In genomic region chr5:79256563-79256962, GRCh38 we compare ENCODE assay signal across 20 cellular contexts. TPM values are rescaled to one million over a fixed set of nuclear protein-coding genes. Genes with fewer than 3 reads are reported as not detected.
DNase-seq lines count a peak whose midpoint lies in the region; ATAC-seq, FAIRE-seq and TF ChIP-seq lines count a peak whose summit lies in the region.
"Had no signal": no experiment of that assay in that cellular context is flagged by ENCODE, and none has a peak within 500 bp of the region (broad histone marks: within the 10 kb centered on the region; RNA-seq: fewer than 3 reads in every experiment).

No MANE protein-coding gene starts in this region.

- DNase-seq in DMS53 (lab: John Stamatoyannopoulos, UW): peak; percentile 27
- DNase-seq in DMS53 treated with DMSO at 0.1 percent for 48 hours (lab: John Stamatoyannopoulos, UW; ENCODE audit: unreplicated experiment): no peak
- DNase-seq in ELF-1 (ENCODE audit: low read depth, low spot score): peak; percentile 28
- no peak for DNase-seq in astrocyte (ENCODE audit: low read depth)
- DNase-seq in neuronal stem cell (ENCODE audit: low spot score): no peak
- DNase-seq in CD4-positive, alpha-beta memory T cell: no peak
- DNase-seq in anterior cingulate cortex (lab: John Stamatoyannopoulos, UW): no peak
- DNase-seq: 8988T; CD8-positive, alpha-beta T cell; KG1; NCI-H1105 treated with DMSO at 0.1 percent for 48 hours; NCI-H1694 treated with DMSO at 0.1 percent for 48 hours; NCI-H2107; NCI-H446 treated with DMSO at 0.1 percent for 48 hours; NCI-H526 treated with DMSO at 0.1 percent for 48 hours; T-cell had no signal

- H3K9me3 ChIP-seq in astrocyte (ENCODE audit: insufficient read depth, low read depth, low read length) (no peaks in the 10 kb centered on the region), neuronal stem cell (replicated peaks in 1 of 2; ENCODE audit: control insufficient read depth in 2 of 2, insufficient read depth in 1 of 2, low read depth in 1 of 2, low read length in 2 of 2) (no peaks in the 10 kb centered on the region)
- H3K9me3 ChIP-seq in CD4-positive, alpha-beta memory T cell (ENCODE audit: control insufficient read depth in 1 of 2, low read length in 2 of 2): no peaks in the 10 kb centered on the region
- H3K9me3 ChIP-seq: HAP-1 had no signal

- H3K4me2 ChIP-seq in astrocyte (ENCODE audit: low read length) (no peak overlapping the region), neuronal stem cell (ENCODE audit: insufficient read depth, low read length, poor library complexity, severe bottlenecking) (no peak overlapping the region)
- H3K4me2 ChIP-seq: BLaER1 treated with 17β-estradiol and CSF1 and Interleukin-3, amounts not matched to agents 10 nM and 100 nM had no signal

- H3K79me1 ChIP-seq in neuronal stem cell (ENCODE audit: low read depth, low read length): peaks cover 11% of the 10 kb centered on the region

- peak overlapping the region; percentile 41 for H3K27ac Mint-ChIP-seq in astrocyte (ENCODE audit: unreplicated experiment)
- H3K27ac Mint-ChIP-seq in CD4-positive, alpha-beta memory T cell: peak overlapping the region in 3 of 7 donors; percentile 28 to 58 (median 50)
- H3K27ac Mint-ChIP-seq: CD8-positive, alpha-beta T cell; T-cell had no signal

- no peaks in the 10 kb centered on the region for H3K27me3 ChIP-seq in astrocyte (ENCODE audit: insufficient read depth, low read length)
- no peaks in the 10 kb centered on the region for H3K27me3 ChIP-seq in neuronal stem cell (ENCODE audit: control insufficient read depth in 3 of 3, insufficient read depth in 3 of 3, low read depth in 1 of 3, low read length in 3 of 3)
- no peaks in the 10 kb centered on the region for H3K27me3 ChIP-seq in CD4-positive, alpha-beta memory T cell (ENCODE audit: insufficient read depth, low read length)
- H3K27me3 ChIP-seq: BLaER1 treated with 17β-estradiol and CSF1 and Interleukin-3, amounts not matched to agents 10 nM and 100 nM had no signal

- H3K4me3 Mint-ChIP-seq in astrocyte (ENCODE audit: unreplicated experiment): no peak overlapping the region
- peak overlapping the region in 2 of 8 donors; percentile 6 to 11 for H3K4me3 Mint-ChIP-seq in CD4-positive, alpha-beta memory T cell
- H3K4me3 Mint-ChIP-seq: CD8-positive, alpha-beta T cell had no signal

- no peak overlapping the region for H4K91ac ChIP-seq in neuronal stem cell (ENCODE audit: low read depth, low read length, poor library complexity)

- no peaks in the 10 kb centered on the region for H3K36me3 ChIP-seq in astrocyte (ENCODE audit: insufficient read depth, low read length)
- no peaks in the 10 kb centered on the region for H3K36me3 ChIP-seq in neuronal stem cell (replicated peaks in 1 of 2; ENCODE audit: control insufficient read depth in 2 of 2, insufficient read depth in 2 of 2, low read length in 2 of 2)
- no peaks in the 10 kb centered on the region for H3K36me3 ChIP-seq in CD4-positive, alpha-beta memory T cell (ENCODE audit: insufficient read depth, low read length)
- H3K36me3 ChIP-seq: HAP-1 had no signal

- H2BK120ac ChIP-seq in neuronal stem cell (ENCODE audit: low read depth, low read length): no peak overlapping the region

- H3K4me1 Mint-ChIP-seq in astrocyte (ENCODE audit: low read depth, unreplicated experiment): peaks cover 12% of the 10 kb centered on the region
- H3K4me1 Mint-ChIP-seq in CD4-positive, alpha-beta memory T cell: peaks cover 34 to 67% (median 41%) of the 10 kb centered on the region in 4 donors

- POLR2A ChIA-PET in CD4-positive, alpha-beta memory T cell (lab: Charles Lee; ENCODE audit: partially characterized antibody): interaction anchor here (1.8 kb wide), 1 partner anchor 20 kb away, joined by 10 read pairs; the partner anchor contains the start of gene JMY

- CTCF ChIA-PET in CD4-positive, alpha-beta memory T cell (lab: Charles Lee; ENCODE audit: partially characterized antibody): no interaction called here

- H2AFZ ChIP-seq in astrocyte (ENCODE audit: low read depth, low read length) (no peak overlapping the region), neuronal stem cell (ENCODE audit: low read length) (no peak overlapping the region)

- H3K27ac ChIP-seq in astrocyte (ENCODE audit: low read depth, low read length) (no peak overlapping the region), neuronal stem cell (replicated peaks; ENCODE audit: low read length) (no peak overlapping the region)
- no peak overlapping the region for H3K27ac ChIP-seq in CD4-positive, alpha-beta memory T cell (ENCODE audit: low read depth, low read length)
- H3K27ac ChIP-seq: BLaER1 treated with 17β-estradiol and CSF1 and Interleukin-3, amounts not matched to agents 10 nM and 100 nM had no signal

- H3K23ac ChIP-seq in neuronal stem cell (ENCODE audit: low read depth, low read length, poor library complexity): peak overlapping the region; percentile 13

- ATAC-seq in GM19467 (IDR thresholded peaks at IDR 0.05; ENCODE audit: unreplicated experiment): no peak
- ATAC-seq: T-cell had no signal

- WGBS in neuronal stem cell (ENCODE audit: extremely low coverage in 2 of 2, insufficient read length in 2 of 2, insufficient replicate concordance in 1 of 2), 2 donors: no CpG with 5 or more reads among the region's 4 CpGs

- no peak overlapping the region for H3K14ac ChIP-seq in neuronal stem cell (ENCODE audit: low read length)

- TF ChIP-seq CTCF in astrocyte (IDR thresholded peaks at IDR 0.05; ENCODE audit: insufficient read depth, low read depth, low read length): no peak

- no peak overlapping the region for H2AK5ac ChIP-seq in neuronal stem cell (ENCODE audit: low read depth, low read length)

- H3K9ac ChIP-seq in astrocyte (ENCODE audit: low read length) (no peak overlapping the region), neuronal stem cell (ENCODE audit: low read depth, low read length, poor library complexity) (no peak overlapping the region)
- H3K9ac ChIP-seq: BLaER1 treated with 17β-estradiol and CSF1 and Interleukin-3, amounts not matched to agents 10 nM and 100 nM had no signal

- no peaks in the 10 kb centered on the region for H3K4me1 ChIP-seq in astrocyte (ENCODE audit: insufficient read depth, low read length)
- H3K4me1 ChIP-seq in neuronal stem cell (ENCODE audit: control insufficient read depth in 2 of 2, insufficient read depth in 1 of 2, low read depth in 1 of 2, low read length in 2 of 2): peaks cover 0 to 2% of the 10 kb centered on the region in 2 donors
- peaks cover 22% of the 10 kb centered on the region for H3K4me1 ChIP-seq in CD4-positive, alpha-beta memory T cell (ENCODE audit: insufficient read depth, low read length)

- H3K4ac ChIP-seq in neuronal stem cell (ENCODE audit: low read length): no peak overlapping the region

- no peak overlapping the region for H2BK12ac ChIP-seq in neuronal stem cell (ENCODE audit: low read length)

- H4K20me1 ChIP-seq in astrocyte (ENCODE audit: insufficient read depth, low read length): peaks cover 24% of the 10 kb centered on the region

- H3K4me3 ChIP-seq in astrocyte (ENCODE audit: insufficient read depth, low read depth, low read length) (no peak overlapping the region), neuronal stem cell (ENCODE audit: low read length in 2 of 2) (no peak overlapping the region)
- H3K4me3 ChIP-seq in CD4-positive, alpha-beta memory T cell (ENCODE audit: low read length in 2 of 2): no peak overlapping the region
- H3K4me3 ChIP-seq: BLaER1 treated with 17β-estradiol and CSF1 and Interleukin-3, amounts not matched to agents 10 nM and 100 nM; HAP-1 had no signal

- H3K18ac ChIP-seq in neuronal stem cell (ENCODE audit: low read length): no peak overlapping the region

- H3K36me3 Mint-ChIP-seq in astrocyte (ENCODE audit: low read depth, unreplicated experiment): no peaks in the 10 kb centered on the region
- peaks cover 13 to 16% of the 10 kb centered on the region in 2 donors for H3K36me3 Mint-ChIP-seq in CD4-positive, alpha-beta memory T cell

- intact Hi-C loops in CD4-positive, alpha-beta memory T cell (cut with micrococcal nuclease): no loop called here

- no peak overlapping the region for H2BK15ac ChIP-seq in neuronal stem cell (ENCODE audit: low read length)

- no peak for FAIRE-seq in astrocyte (lab: Jason Lieb, UNC)
- FAIRE-seq: HTR-8/SVneo had no signal

- no peak overlapping the region for H2BK5ac ChIP-seq in neuronal stem cell (ENCODE audit: low read length)

- no peaks in the 10 kb centered on the region for H3K27me3 Mint-ChIP-seq in astrocyte (ENCODE audit: low read depth, unreplicated experiment)
- no peaks in the 10 kb centered on the region for H3K27me3 Mint-ChIP-seq in CD4-positive, alpha-beta memory T cell
- H3K27me3 Mint-ChIP-seq: T-cell had no signal

- no peak overlapping the region for H4K8ac ChIP-seq in neuronal stem cell (ENCODE audit: low read depth, low read length)

- no peaks in the 10 kb centered on the region for H3K9me3 Mint-ChIP-seq in astrocyte (ENCODE audit: unreplicated experiment)
- no peaks in the 10 kb centered on the region for H3K9me3 Mint-ChIP-seq in CD4-positive, alpha-beta memory T cell
- H3K9me3 Mint-ChIP-seq: CD8-positive, alpha-beta T cell; T-cell had no signal

- no peaks in the 10 kb centered on the region for H3K79me2 ChIP-seq in astrocyte (ENCODE audit: insufficient read depth, low read length)

RNA-seq across cellular contexts. Expression of gene JMY, which starts 20.6 kb away (rescaled TPM):
- 7.0 and 9.0 TPM in 2 replicates for total RNA-seq in astrocyte
- 4.2 TPM for polyA plus RNA-seq in neuronal stem cell (2013, experiment 1 of 2)
- polyA plus RNA-seq in neuronal stem cell (2013, experiment 2 of 2): 4.4 TPM
- total RNA-seq in CD4-positive, alpha-beta memory T cell: 10 to 100 TPM; 25.7 to 29.7 TPM
- polyA plus RNA-seq in CD4-positive, alpha-beta memory T cell: 1 to 10 TPM; 4.0 to 5.4 TPM

Comparison
In these comparisons a context has a peak if more than half of its experiments do, and no peak if none do; other contexts are left out.
1. DNase-seq: peak in DMS53 (single experiment) and ELF-1 (single experiment); none in DMS53 treated with DMSO at 0.1 percent for 48 hours (single experiment), astrocyte (single experiment), neuronal stem cell (single experiment), CD4-positive, alpha-beta memory T cell (0 of 5) and anterior cingulate cortex (0 of 58).